ENCODE assay signal across 24 cellular contexts in the genomic region with DNA sequence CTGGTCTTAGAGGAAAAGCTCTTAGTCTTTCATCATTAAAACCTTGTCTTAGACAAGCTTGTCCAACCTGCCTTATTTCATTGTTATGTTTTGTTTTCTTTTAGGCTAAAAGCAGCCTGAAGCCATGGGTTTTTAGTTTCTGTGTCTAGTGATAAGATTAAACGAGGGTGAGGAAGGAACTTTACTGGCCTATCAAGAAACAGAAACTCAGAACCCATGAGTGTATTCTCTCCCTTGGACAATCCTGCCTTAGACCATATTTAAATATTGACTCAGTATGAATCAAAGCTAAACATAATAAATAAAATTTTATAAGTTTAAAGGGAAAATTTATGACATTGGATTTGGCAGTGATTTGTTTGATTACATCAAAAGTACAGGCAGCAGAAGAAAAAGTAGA.
"Had no signal": no experiment of that assay in that cellular context is flagged by ENCODE, and none has a peak within 500 bp of the region (broad histone marks: within the 10 kb centered on the region; RNA-seq: fewer than 3 reads in every experiment).

No MANE protein-coding gene starts in this region.

- H3K27ac ChIP-seq: breast epithelium had no signal

- DNase-seq: activated B cell treated with CpG ODN at 0.5 μM for 24 hours; activated CD4-positive, alpha-beta T cell treated with anti-CD3 and anti-CD28 coated beads for 1 hour; activated CD4-positive, alpha-beta T cell treated with anti-CD3 and anti-CD28 coated beads, Interleukin-2, amount 10 ng/mL, durations not matched to agents 24 days and 14 days; activated CD4-positive, alpha-beta T cell treated with anti-CD3 and anti-CD28 coated beads, Interleukin-2, amount 50 U/mL, for 48 hours; activated CD8-positive, alpha-beta memory T cell treated with anti-CD3 and anti-CD28 coated beads, Interleukin-2, amount 10 ng/mL, durations not matched to agents 7 days and 5 days; activated effector memory CD4-positive, alpha-beta T cell treated with Interleukin-2 at 50 U/mL for 16 hours; activated naive CD4-positive, alpha-beta T cell; activated T-cell treated with anti-CD3 and anti-CD28 coated beads, Interleukin-2, amount 50 U/mL, for 24 hours; aorta; caudate nucleus; MM.1S; NCI-H1105; NCI-H1436; NCI-H1694 treated with DMSO at 0.1 percent for 48 hours; NCI-H2029 treated with DMSO at 0.1 percent for 48 hours; NCI-H345; NCI-H510A treated with DMSO at 0.1 percent for 48 hours; PC-3; SIG-M5; T-helper 17 cell; T-helper 9 cell had no signal

- ATAC-seq: activated CD8-positive, alpha-beta memory T cell treated with anti-CD3 and anti-CD28 coated beads, Interleukin-2, amount 10 ng/mL, durations not matched to agents 7 days and 5 days; PC-3; T-helper 17 cell had no signal

- H3K27me3 Mint-ChIP-seq: activated B cell treated with CpG ODN at 0.5 μM for 24 hours; activated CD4-positive, alpha-beta T cell treated with anti-CD3 and anti-CD28 coated beads, Interleukin-2, amount 10 ng/mL, durations not matched to agents 24 days and 14 days; activated CD8-positive, alpha-beta memory T cell treated with anti-CD3 and anti-CD28 coated beads, Interleukin-2, amount 10 ng/mL, durations not matched to agents 7 days and 5 days; activated naive CD4-positive, alpha-beta T cell treated with anti-CD3 and anti-CD28 coated beads, Interleukin-2, amount 50 U/mL, for 24 hours; activated T-cell treated with anti-CD3 and anti-CD28 coated beads, Interleukin-2, amount 50 U/mL, for 24 hours; T-helper 17 cell had no signal

- H3K4me3 ChIP-seq: breast epithelium had no signal

- H3K9me3 ChIP-seq: breast epithelium had no signal

- H3K9me3 Mint-ChIP-seq: activated B cell treated with CpG ODN at 0.5 μM for 24 hours; activated CD4-positive, alpha-beta T cell treated with anti-CD3 and anti-CD28 coated beads, Interleukin-2, amount 10 ng/mL, durations not matched to agents 24 days and 14 days; activated naive CD4-positive, alpha-beta T cell treated with anti-CD3 and anti-CD28 coated beads, Interleukin-2, amount 50 U/mL, for 24 hours; activated T-cell treated with anti-CD3 and anti-CD28 coated beads, Interleukin-2, amount 50 U/mL, for 24 hours; activated T-helper 1 cell treated with anti-CD3 and anti-CD28 coated beads, Interleukin-12 subunit alpha, Interleukin-12 subunit beta, Interleukin-2, Interleukin-4 antibody, amounts not matched to agents 30 ng/mL and 10 ng/mL and 1 ng/mL, durations not matched to agents 14 hours and 24 hours and 36 hours had no signal

- H3K4me3 Mint-ChIP-seq: activated B cell treated with CpG ODN at 0.5 μM for 24 hours; activated CD4-positive, alpha-beta T cell treated with anti-CD3 and anti-CD28 coated beads, Interleukin-2, amount 10 ng/mL, durations not matched to agents 24 days and 14 days; activated CD8-positive, alpha-beta memory T cell treated with anti-CD3 and anti-CD28 coated beads, Interleukin-2, amount 10 ng/mL, durations not matched to agents 7 days and 5 days; activated naive CD4-positive, alpha-beta T cell treated with anti-CD3 and anti-CD28 coated beads, Interleukin-2, amount 50 U/mL, for 24 hours; activated T-cell treated with anti-CD3 and anti-CD28 coated beads, Interleukin-2, amount 50 U/mL, for 24 hours; activated T-helper 1 cell treated with anti-CD3 and anti-CD28 coated beads, Interleukin-12 subunit alpha, Interleukin-12 subunit beta, Interleukin-2, Interleukin-4 antibody, amounts not matched to agents 30 ng/mL and 10 ng/mL and 1 ng/mL, durations not matched to agents 14 hours and 24 hours and 36 hours; T-helper 17 cell had no signal

- H3K4me1 Mint-ChIP-seq: activated B cell treated with CpG ODN at 0.5 μM for 24 hours; activated CD4-positive, alpha-beta T cell treated with anti-CD3 and anti-CD28 coated beads, Interleukin-2, amount 10 ng/mL, durations not matched to agents 24 days and 14 days; activated CD8-positive, alpha-beta memory T cell treated with anti-CD3 and anti-CD28 coated beads, Interleukin-2, amount 10 ng/mL, durations not matched to agents 7 days and 5 days; activated naive CD4-positive, alpha-beta T cell treated with anti-CD3 and anti-CD28 coated beads, Interleukin-2, amount 50 U/mL, for 24 hours had no signal

- H3K27ac Mint-ChIP-seq: activated B cell treated with CpG ODN at 0.5 μM for 24 hours; activated CD4-positive, alpha-beta T cell treated with anti-CD3 and anti-CD28 coated beads, Interleukin-2, amount 10 ng/mL, durations not matched to agents 24 days and 14 days; activated CD8-positive, alpha-beta memory T cell treated with anti-CD3 and anti-CD28 coated beads, Interleukin-2, amount 10 ng/mL, durations not matched to agents 7 days and 5 days; activated naive CD4-positive, alpha-beta T cell treated with anti-CD3 and anti-CD28 coated beads, Interleukin-2, amount 50 U/mL, for 24 hours; activated T-cell treated with anti-CD3 and anti-CD28 coated beads, Interleukin-2, amount 50 U/mL, for 24 hours; activated T-helper 1 cell treated with anti-CD3 and anti-CD28 coated beads, Interleukin-12 subunit alpha, Interleukin-12 subunit beta, Interleukin-2, Interleukin-4 antibody, amounts not matched to agents 30 ng/mL and 10 ng/mL and 1 ng/mL, durations not matched to agents 14 hours and 24 hours and 36 hours; T-helper 17 cell had no signal

- H3K36me3 ChIP-seq: breast epithelium had no signal

- H3K4me1 ChIP-seq: breast epithelium had no signal

- H3K27me3 ChIP-seq: breast epithelium had no signal
